ENCODE assay signal across 9 cellular contexts in genomic region chr13:114124921-114125320, GRCh38. TPM values are rescaled to one million over a fixed set of nuclear protein-coding genes. Genes with fewer than 3 reads are reported as not detected.
A peak's percentile ranks its signal among the peaks of the same experiment; 100 is the strongest.
DNase-seq lines count a peak whose midpoint lies in the region; ATAC-seq, FAIRE-seq and TF ChIP-seq lines count a peak whose summit lies in the region.
"Had no signal": no experiment of that assay in that cellular context is flagged by ENCODE, and none has a peak within 500 bp of the region (broad histone marks: within the 10 kb centered on the region; RNA-seq: fewer than 3 reads in every experiment).

No MANE protein-coding gene starts in this region.

- H3K4me3 Mint-ChIP-seq in T-helper 2 cell treated with Interferon-gamma antibody and Interleukin-4, amounts not matched to agents 5 μg/mL and 100 μg/mL, for 36 hours, result peak overlapping the region; percentile 55

- POLR2A ChIA-PET in GM10248 (lab: Yijun Ruan, JAX), result no interaction called here

- no peak for TF ChIP-seq CTCF in GM10248 (IDR thresholded peaks at IDR 0.05; ENCODE audit: control extremely low read depth, extremely low read depth, low read depth, missing control alignments)

- peaks cover 5% of the 10 kb centered on the region for H3K27me3 Mint-ChIP-seq in T-helper 2 cell treated with Interferon-gamma antibody and Interleukin-4, amounts not matched to agents 5 μg/mL and 100 μg/mL, for 36 hours (ENCODE audit: low read depth)

- FAIRE-seq in frontal cortex (lab: Jason Lieb, UNC), result no peak

- peaks cover 52% of the 10 kb centered on the region for H3K4me1 Mint-ChIP-seq in T-helper 2 cell treated with Interferon-gamma antibody and Interleukin-4, amounts not matched to agents 5 μg/mL and 100 μg/mL, for 36 hours (ENCODE audit: low read depth)

- DNase-seq in GM10248 (ENCODE audit: extremely low spot score) (peak; percentile 62), astrocyte of the hippocampus (ENCODE audit: low read depth, low spot score) (peak; percentile 58), frontal cortex (ENCODE audit: low spot score in 2 of 2) (no peak), left lobe of liver (ENCODE audit: low spot score) (no peak), NCI-H2227 treated with DMSO at 0.1 percent for 48 hours (lab: John Stamatoyannopoulos, UW) (no peak), cerebellum (ENCODE audit: low spot score) (no peak)
- peak; percentile 78 for DNase-seq in T-helper 2 cell treated with Interferon-gamma antibody and Interleukin-4, amounts not matched to agents 5 μg/mL and 100 μg/mL, for 36 hours (ENCODE audit: low spot score)
- DNase-seq in stimulated activated CD4-positive, alpha-beta T cell treated with anti-CD3 and anti-CD28 coated beads, Interleukin-12 subunit alpha, Interleukin-12 subunit beta, amount 100 ng/mL, for 4 hours, result peak; percentile 46

- H3K36me3 Mint-ChIP-seq in T-helper 2 cell treated with Interferon-gamma antibody and Interleukin-4, amounts not matched to agents 5 μg/mL and 100 μg/mL, for 36 hours (ENCODE audit: low read depth), result peaks cover 52% of the 10 kb centered on the region

- no peak for ATAC-seq in left lobe of liver

- peak overlapping the region; percentile 82 for H3K27ac Mint-ChIP-seq in T-helper 2 cell treated with Interferon-gamma antibody and Interleukin-4, amounts not matched to agents 5 μg/mL and 100 μg/mL, for 36 hours

- H3K9me3 Mint-ChIP-seq in T-helper 2 cell treated with Interferon-gamma antibody and Interleukin-4, amounts not matched to agents 5 μg/mL and 100 μg/mL, for 36 hours, result peaks cover 8% of the 10 kb centered on the region

- CTCF ChIA-PET in GM10248 (lab: Yijun Ruan, JAX), result no interaction called here

RNA-seq across cellular contexts. Expression of gene RASA3, which starts 7.5 kb away (rescaled TPM):
- total RNA-seq in frontal cortex, result 12.6 TPM
- total RNA-seq in left lobe of liver, result 4.5 TPM
- 19.1 TPM for total RNA-seq in cerebellum

RNA-seq across cellular contexts. Expression of gene CFAP97D2, which starts 54.1 kb away (rescaled TPM):
- total RNA-seq in frontal cortex (not detected), left lobe of liver (not detected), cerebellum (not detected)
- total RNA-seq: hepatocyte had no signal

Comparison
In these comparisons a context has a peak if more than half of its experiments do, and no peak if none do; other contexts are left out.
1. DNase-seq: peak in GM10248 (single experiment), T-helper 2 cell treated with Interferon-gamma antibody and Interleukin-4, amounts not matched to agents 5 μg/mL and 100 μg/mL, for 36 hours (single experiment), astrocyte of the hippocampus (single experiment) and stimulated activated CD4-positive, alpha-beta T cell treated with anti-CD3 and anti-CD28 coated beads, Interleukin-12 subunit alpha, Interleukin-12 subunit beta, amount 100 ng/mL, for 4 hours (single experiment); none in frontal cortex (0 of 2), left lobe of liver (single experiment), NCI-H2227 treated with DMSO at 0.1 percent for 48 hours (single experiment) and cerebellum (single experiment).